15 cellular contexts compared by ENCODE assay signal in the genomic region with DNA sequence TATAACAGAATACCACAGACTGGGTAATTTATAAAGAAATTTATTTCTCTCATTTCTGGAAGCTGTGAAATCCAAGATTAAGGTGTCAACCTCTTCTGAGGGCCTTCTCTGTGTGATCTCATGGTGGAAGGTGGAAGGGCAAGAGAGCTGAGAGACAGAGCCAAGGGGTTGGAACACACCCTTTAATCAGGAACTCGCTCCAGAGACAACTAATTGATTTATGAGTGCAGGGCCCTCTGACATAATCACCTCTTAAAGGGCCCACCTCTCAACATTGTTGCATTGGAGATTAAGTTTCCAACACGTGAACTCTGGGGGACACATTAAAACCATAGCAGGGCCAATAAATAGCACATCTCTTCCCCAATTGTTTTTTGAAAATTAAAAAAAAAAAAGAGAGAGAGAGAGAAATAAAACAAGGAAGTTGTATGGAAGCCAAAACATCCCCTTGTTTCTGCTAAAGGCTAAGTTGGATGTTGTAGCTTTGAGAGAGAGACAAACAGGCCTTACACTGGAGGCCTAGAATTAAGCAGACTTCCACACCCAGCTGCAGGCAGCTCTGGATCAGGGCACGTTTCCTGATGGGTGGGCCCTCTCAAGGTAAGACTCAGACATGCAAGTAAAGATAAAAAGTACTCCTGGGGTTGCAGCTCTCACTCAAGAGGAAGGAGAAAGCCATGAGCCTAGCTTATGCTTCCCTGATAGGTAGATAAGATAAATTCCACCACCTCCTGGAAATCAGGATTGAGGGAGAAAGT.
DNase-seq lines count a peak whose midpoint lies in the region; ATAC-seq and TF ChIP-seq lines count a peak whose summit lies in the region.
"Had no signal": no experiment of that assay in that cellular context is flagged by ENCODE, and none has a peak within 500 bp of the region (broad histone marks: within the 10 kb centered on the region; RNA-seq: fewer than 3 reads in every experiment).

No MANE protein-coding gene starts in this region.

- H4K20me1 ChIP-seq in IMR-90 (ENCODE audit: insufficient read depth, low read length): no peaks in the 10 kb centered on the region

- H3K27ac Mint-ChIP-seq in Calu3 (ENCODE audit: unreplicated experiment): peak overlapping the region; percentile 8
- peak overlapping the region; percentile 30 for H3K27ac Mint-ChIP-seq in endodermal cell
- H3K27ac Mint-ChIP-seq in mesothelial cell of epicardium: peak overlapping the region; percentile 80
- H3K27ac Mint-ChIP-seq: activated CD4-positive, alpha-beta memory T cell treated with anti-CD3 and anti-CD28 coated beads, Interleukin-2, amount 10 ng/mL, durations not matched to agents 7 days and 5 days; activated T-helper 17 cell treated with anti-CD3 and anti-CD28 coated beads, Interleukin-2, amount 50 U/mL, for 72 hours had no signal

- H2AK5ac ChIP-seq in IMR-90 (ENCODE audit: low read depth, low read length): peak overlapping the region; percentile 57; the same call in 1 of the 2 replicates

- H4K5ac ChIP-seq in IMR-90 (ENCODE audit: low read depth, low read length): peak overlapping the region; percentile 40; the same call in 1 of the 2 replicates

- H3K4me1 Mint-ChIP-seq in Calu3 (ENCODE audit: low read depth, unreplicated experiment): peaks cover 21% of the 10 kb centered on the region
- H3K4me1 Mint-ChIP-seq in endodermal cell: peaks cover 8% of the 10 kb centered on the region
- H3K4me1 Mint-ChIP-seq in mesothelial cell of epicardium: peaks cover 26% of the 10 kb centered on the region
- H3K4me1 Mint-ChIP-seq: activated CD4-positive, alpha-beta memory T cell treated with anti-CD3 and anti-CD28 coated beads, Interleukin-2, amount 10 ng/mL, durations not matched to agents 7 days and 5 days; activated T-helper 17 cell treated with anti-CD3 and anti-CD28 coated beads, Interleukin-2, amount 50 U/mL, for 72 hours had no signal

- peak overlapping the region; percentile 66 for H2BK120ac ChIP-seq in IMR-90 (ENCODE audit: low read depth, low read length)

- no peaks in the 10 kb centered on the region for H3K36me3 Mint-ChIP-seq in Calu3 (ENCODE audit: insufficient read depth, unreplicated experiment)
- no peaks in the 10 kb centered on the region for H3K36me3 Mint-ChIP-seq in endodermal cell (ENCODE audit: low read depth)
- no peaks in the 10 kb centered on the region for H3K36me3 Mint-ChIP-seq in mesothelial cell of epicardium

- H3K9me3 Mint-ChIP-seq in Calu3 (ENCODE audit: low read depth, unreplicated experiment) (no peaks in the 10 kb centered on the region), endodermal cell (no peaks in the 10 kb centered on the region), mesothelial cell of epicardium (peaks cover 3% of the 10 kb centered on the region)
- H3K9me3 Mint-ChIP-seq: activated CD4-positive, alpha-beta memory T cell treated with anti-CD3 and anti-CD28 coated beads, Interleukin-2, amount 10 ng/mL, durations not matched to agents 7 days and 5 days; activated T-helper 17 cell treated with anti-CD3 and anti-CD28 coated beads, Interleukin-2, amount 50 U/mL, for 72 hours had no signal

- H3K79me1 ChIP-seq in IMR-90 (ENCODE audit: low read depth in 1 of 2, low read length in 2 of 2): no peaks in the 10 kb centered on the region

- H3K27me3 Mint-ChIP-seq in Calu3 (ENCODE audit: unreplicated experiment) (no peaks in the 10 kb centered on the region), endodermal cell (ENCODE audit: insufficient read depth) (peaks cover 11% of the 10 kb centered on the region), mesothelial cell of epicardium (ENCODE audit: low read depth) (no peaks in the 10 kb centered on the region)
- H3K27me3 Mint-ChIP-seq: activated CD4-positive, alpha-beta memory T cell treated with anti-CD3 and anti-CD28 coated beads, Interleukin-2, amount 10 ng/mL, durations not matched to agents 7 days and 5 days; activated T-helper 17 cell treated with anti-CD3 and anti-CD28 coated beads, Interleukin-2, amount 50 U/mL, for 72 hours had no signal

- peak overlapping the region; percentile 73 for H3K14ac ChIP-seq in IMR-90 (replicated peaks; ENCODE audit: low read depth, low read length)

- H3K56ac ChIP-seq in IMR-90 (ENCODE audit: extremely low read depth, insufficient read depth, low read length): no peak overlapping the region

- peak overlapping the region; percentile 62 for H3K4ac ChIP-seq in IMR-90 (ENCODE audit: low read depth, low read length)

- peak overlapping the region in 1 of 2 experiments; percentile 65; a peak in 2 of 4 replicates for H4K8ac ChIP-seq in IMR-90 (ENCODE audit: low read depth in 2 of 2, low read length in 2 of 2)

- no peaks in the 10 kb centered on the region for H3K36me3 ChIP-seq in IMR-90 (ENCODE audit: control insufficient read depth, insufficient read depth, low read length)
- H3K36me3 ChIP-seq in endodermal cell (ENCODE audit: control insufficient read depth, insufficient read depth, low read length): no peaks in the 10 kb centered on the region
- H3K36me3 ChIP-seq in WERI-Rb-1: no peaks in the 10 kb centered on the region
- H3K36me3 ChIP-seq: adrenal gland, SJSA1 had no signal

- intact Hi-C loops in Calu3 (cut with micrococcal nuclease; ENCODE audit: unreplicated experiment) (no loop called here), IMR-90 (cut with micrococcal nuclease) (no loop called here), Right ventricle myocardium inferior (cut with DNase I) (no loop called here)

- BruUV-seq in Calu3 (replicated peaks; lab: Mats Ljungman, UMichigan) (no TSS peak), IMR-90 (replicated peaks; lab: Mats Ljungman, UMichigan) (no TSS peak)

- no peak overlapping the region for H4K91ac ChIP-seq in IMR-90 (ENCODE audit: insufficient read depth, low read depth, low read length)

- H3K18ac ChIP-seq in IMR-90 (ENCODE audit: low read depth, low read length): peak overlapping the region; percentile 28; the same call in 1 of the 2 replicates

- DNase-seq in Calu3: no peak
- DNase-seq in IMR-90: no peak
- peak; percentile 71 for DNase-seq in endodermal cell
- DNase-seq in mesothelial cell of epicardium (ENCODE audit: low spot score in 2 of 2, unreplicated experiment in 2 of 2): no peak
- no peak for DNase-seq in WERI-Rb-1
- no peak for DNase-seq in NCI-H2227 (lab: John Stamatoyannopoulos, UW; ENCODE audit: unreplicated experiment)
- DNase-seq in Right ventricle myocardium inferior (ENCODE audit: missing footprints): no peak
- no peak for DNase-seq in NAMALWA (ENCODE audit: low spot score)
- DNase-seq: activated CD4-positive, alpha-beta memory T cell treated with anti-CD3 and anti-CD28 coated beads, Interleukin-2, amount 10 ng/mL, durations not matched to agents 7 days and 5 days; adrenal gland; kidney; posterior cingulate gyrus had no signal

- CTCF ChIA-PET in Calu3 (lab: Charles Lee) (interaction anchor here (0.8 to 1.6 kb wide), 3 partner anchors 9 to 16 kb away, joined by 3 to 4 read pairs (median 3); no protein-coding TSS in a partner anchor), IMR-90 (lab: Yijun Ruan, JAX) (interaction anchor here (0.6 to 1.2 kb wide), 3 partner anchors 75 to 338 kb away, joined by 3 read pairs; partner anchors contain the start of gene CEP126)

- H3K27me3 ChIP-seq in IMR-90 (ENCODE audit: control insufficient read depth, insufficient read depth, low read length) (no peaks in the 10 kb centered on the region), endodermal cell (ENCODE audit: control insufficient read depth, insufficient read depth, low read length, poor library complexity, severe bottlenecking) (peaks cover 48% of the 10 kb centered on the region), WERI-Rb-1 (ENCODE audit: insufficient read depth, low read depth, severe bottlenecking) (no peaks in the 10 kb centered on the region)
- H3K27me3 ChIP-seq: adrenal gland, SJSA1 had no signal

- WGBS in IMR-90 (ENCODE audit: extremely low coverage in 2 of 2, insufficient read length in 1 of 2), 2 experiments: no CpG with 5 or more reads among the region's 3 CpGs
- 61% methylated on average over 3 of the region's 3 CpGs; no CpG with 5 or more reads in 1 of the 2 experiments for WGBS in endodermal cell (ENCODE audit: insufficient coverage in 1 of 2, insufficient read length in 1 of 2), 2 experiments

- H2BK15ac ChIP-seq in IMR-90 (ENCODE audit: low read depth, low read length): peak overlapping the region; percentile 0; the same call in 1 of the 3 replicates

- H3K4me3 Mint-ChIP-seq in Calu3 (ENCODE audit: low read depth, unreplicated experiment) (no peak overlapping the region), endodermal cell (no peak overlapping the region), mesothelial cell of epicardium (no peak overlapping the region)
- H3K4me3 Mint-ChIP-seq: activated CD4-positive, alpha-beta memory T cell treated with anti-CD3 and anti-CD28 coated beads, Interleukin-2, amount 10 ng/mL, durations not matched to agents 7 days and 5 days; activated T-helper 17 cell treated with anti-CD3 and anti-CD28 coated beads, Interleukin-2, amount 50 U/mL, for 72 hours had no signal

- no peak for TF ChIP-seq POLR2A in IMR-90 (IDR thresholded peaks at IDR 0.05; ENCODE audit: low read depth, low read length)

- ATAC-seq in IMR-90 (ENCODE audit: low read depth) (no peak), Right ventricle myocardium inferior (no peak)
- ATAC-seq: activated T-helper 17 cell treated with anti-CD3 and anti-CD28 coated beads, Interleukin-2, amount 50 U/mL, for 72 hours had no signal

- in situ Hi-C loops in IMR-90 (cut with MboI; ENCODE audit: low sequenced_read_pairs): no loop called here

- dilution Hi-C loops in IMR-90 (cut with HindIII; ENCODE audit: low sequenced_read_pairs, unreplicated experiment): no loop called here

- H3K4me2 ChIP-seq in IMR-90 (ENCODE audit: low read depth, low read length): no peak overlapping the region

- POLR2A ChIA-PET in IMR-90 (lab: Charles Lee; ENCODE audit: unreplicated experiment): no interaction called here

- H3K4me3 ChIP-seq in IMR-90 (ENCODE audit: insufficient read depth, low read depth, low read length) (no peak overlapping the region), endodermal cell (ENCODE audit: low read length) (no peak overlapping the region), WERI-Rb-1 (ENCODE audit: low read depth, low read length) (no peak overlapping the region)
- H3K4me3 ChIP-seq: adrenal gland, SJSA1 had no signal

- H2BK20ac ChIP-seq in IMR-90 (ENCODE audit: low read depth, low read length): peak overlapping the region; percentile 38; the same call in 1 of the 2 replicates

- H3K9ac ChIP-seq in IMR-90 (ENCODE audit: low read depth, low read length) (no peak overlapping the region), endodermal cell (ENCODE audit: extremely low read depth, low read length, poor library complexity, severe bottlenecking) (no peak overlapping the region)

- TF ChIP-seq RAD21 in IMR-90 (IDR thresholded peaks at IDR 0.05; ENCODE audit: low read length): no peak

- TF ChIP-seq CTCF in Calu3 (IDR thresholded peaks at IDR 0.05; ENCODE audit: unreplicated experiment) (no peak), IMR-90 (conservative IDR thresholded peaks at IDR 0.05; ENCODE audit: low read depth, low read length) (no peak), endodermal cell (conservative IDR thresholded peaks at IDR 0.05) (no peak), mesothelial cell of epicardium (IDR thresholded peaks at IDR 0.05; ENCODE audit: unreplicated experiment) (no peak), WERI-Rb-1 (IDR thresholded peaks at IDR 0.05; ENCODE audit: low read depth, low read length) (no peak)

- H3K4me1 ChIP-seq in IMR-90 (ENCODE audit: control insufficient read depth, insufficient read depth, low read length) (peaks cover 6% of the 10 kb centered on the region), endodermal cell (ENCODE audit: control insufficient read depth, insufficient read depth, low read length) (no peaks in the 10 kb centered on the region)
- H3K4me1 ChIP-seq: adrenal gland, SJSA1 had no signal

- peaks cover 6% of the 10 kb centered on the region for H3K9me1 ChIP-seq in IMR-90 (ENCODE audit: insufficient read depth, low read length)

- no peak overlapping the region for H2AK9ac ChIP-seq in IMR-90 (replicated peaks; ENCODE audit: low read depth, low read length, poor library complexity)

- H3K9me3 ChIP-seq in IMR-90 (ENCODE audit: control insufficient read depth, insufficient read depth, low read length) (no peaks in the 10 kb centered on the region), endodermal cell (ENCODE audit: control insufficient read depth, low read length) (no peaks in the 10 kb centered on the region), WERI-Rb-1 (ENCODE audit: severe bottlenecking) (no peaks in the 10 kb centered on the region)
- H3K9me3 ChIP-seq: adrenal gland, SJSA1 had no signal

- H2BK5ac ChIP-seq in IMR-90 (ENCODE audit: low read depth, low read length, poor library complexity, severe bottlenecking): peak overlapping the region; percentile 49

- H3K23ac ChIP-seq in IMR-90 (ENCODE audit: low read depth, low read length): no peak overlapping the region

- peak overlapping the region; percentile 67 for H2AFZ ChIP-seq in IMR-90 (replicated peaks; ENCODE audit: low read length, poor library complexity)

- H3K27ac ChIP-seq in IMR-90 (ENCODE audit: insufficient read depth, low read length) (no peak overlapping the region), endodermal cell (ENCODE audit: low read depth, low read length) (no peak overlapping the region), WERI-Rb-1 (no peak overlapping the region)
- H3K27ac ChIP-seq: adrenal gland, HL-60, SJSA1 had no signal

Comparison
In these comparisons a context has a peak if more than half of its experiments do, and no peak if none do; other contexts are left out.
1. H3K27ac Mint-ChIP-seq: peak in every context shown above with its lines; median percentile 80 in mesothelial cell of epicardium; 30 in endodermal cell; 8 in Calu3.